ENCODE assay signal across 8 cellular contexts in the genomic region with DNA sequence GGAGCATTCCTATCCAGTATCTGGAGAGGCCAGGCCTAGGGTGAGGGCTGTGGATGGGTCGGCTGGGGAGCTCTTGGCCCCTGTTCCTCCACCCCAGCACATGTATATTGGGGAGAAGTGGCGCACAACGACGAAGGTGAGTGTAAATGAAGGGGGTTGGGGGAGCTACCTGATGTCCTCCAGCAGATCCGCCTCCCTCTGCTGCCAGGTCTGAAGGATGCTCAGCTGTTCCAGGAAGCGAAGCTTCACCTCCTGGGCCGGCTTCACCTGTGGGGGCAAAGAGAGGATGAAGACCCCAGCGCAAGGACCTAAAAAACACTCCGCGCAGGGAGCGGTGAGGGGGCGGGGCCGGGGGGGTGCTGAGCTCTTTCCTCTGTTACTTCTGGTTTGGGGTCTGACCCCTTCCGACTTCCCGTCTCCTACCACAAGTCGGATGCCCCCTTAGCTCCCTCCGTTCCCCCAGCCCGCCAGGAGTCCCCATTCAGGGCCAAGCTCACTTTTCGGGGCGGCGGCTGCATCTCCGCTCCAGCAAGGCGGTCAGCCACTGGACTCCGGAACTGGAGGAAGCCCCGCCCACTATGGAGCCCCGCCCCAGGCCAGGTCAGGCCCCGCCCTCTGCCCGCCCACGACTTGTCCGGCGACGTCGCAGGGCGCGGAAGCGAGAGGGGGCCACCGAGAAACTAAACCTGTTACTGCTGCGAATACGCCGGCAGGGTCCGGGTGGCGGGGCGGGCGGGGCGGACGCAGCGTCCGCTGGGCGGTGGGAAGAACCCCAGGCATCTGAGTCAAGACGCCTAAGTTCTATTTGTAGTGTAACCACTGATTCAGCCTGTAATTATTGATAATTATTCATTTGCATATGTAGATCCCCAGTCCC. TPM values are rescaled to one million over a fixed set of nuclear protein-coding genes. Genes with fewer than 3 reads are reported as not detected.
DNase-seq lines count a peak whose midpoint lies in the region; ATAC-seq, FAIRE-seq and TF ChIP-seq lines count a peak whose summit lies in the region.

A gene (minus strand): TSS at position 568 of the 877 bp plus-strand sequence. CDS start 50 bp downstream, at position 518.

- H4K5ac ChIP-seq in IMR-90 (ENCODE audit: low read depth, low read length), result peak within 1 kb of the TSS; percentile 87

- TF ChIP-seq POLR2A in IMR-90 (IDR thresholded peaks at IDR 0.05; ENCODE audit: low read depth, low read length), result peak; percentile 62

- H3K36me3 ChIP-seq in IMR-90 (ENCODE audit: control insufficient read depth, insufficient read depth, low read length) (peaks cover 30% of the 10 kb centered on the region), right atrium auricular region (no peaks in the 10 kb centered on the region)

- H2AK9ac ChIP-seq in IMR-90 (replicated peaks; ENCODE audit: low read depth, low read length, poor library complexity), result peak within 1 kb of the TSS; percentile 91

- H3K4ac ChIP-seq in IMR-90 (ENCODE audit: low read depth, low read length), result peak within 1 kb of the TSS; percentile 73

- H3K9me1 ChIP-seq in IMR-90 (ENCODE audit: insufficient read depth, low read length), result no peaks in the 10 kb centered on the region; the same call in 1 of the 2 replicates

- intact Hi-C loops in IMR-90 (cut with micrococcal nuclease), result no loop called here

- peaks cover 3% of the 10 kb centered on the region; the same call in 1 of the 2 replicates for H4K20me1 ChIP-seq in IMR-90 (ENCODE audit: insufficient read depth, low read length)

- H3K4me3 ChIP-seq in IMR-90 (ENCODE audit: insufficient read depth, low read depth, low read length) (peak within 1 kb of the TSS; percentile 78), right atrium auricular region (peak within 1 kb of the TSS; percentile 51 to 65)

- H3K27me3 ChIP-seq in IMR-90 (ENCODE audit: control insufficient read depth, insufficient read depth, low read length) (no peaks in the 10 kb centered on the region), right atrium auricular region (no peaks in the 10 kb centered on the region)

- H3K4me1 ChIP-seq in IMR-90 (ENCODE audit: control insufficient read depth, insufficient read depth, low read length) (peaks cover 13% of the 10 kb centered on the region; the same call in 1 of the 2 replicates), right atrium auricular region (peaks cover 0 to 16% of the 10 kb centered on the region in 2 donors)

- H3K9me3 ChIP-seq in IMR-90 (ENCODE audit: control insufficient read depth, insufficient read depth, low read length) (no peaks in the 10 kb centered on the region), right atrium auricular region (no peaks in the 10 kb centered on the region)

- WGBS in IMR-90 (ENCODE audit: extremely low coverage in 2 of 2, insufficient read length in 1 of 2), 2 experiments, result 1% methylated on average over 21 of the region's 50 CpGs; no CpG with 5 or more reads in 1 of the 2 experiments

- peak within 1 kb of the TSS; percentile 40 for H3K18ac ChIP-seq in IMR-90 (ENCODE audit: low read depth, low read length)

- peak within 1 kb of the TSS; percentile 93 for H2AFZ ChIP-seq in IMR-90 (replicated peaks; ENCODE audit: low read length, poor library complexity)

- peak within 1 kb of the TSS; percentile 71 for H3K14ac ChIP-seq in IMR-90 (replicated peaks; ENCODE audit: low read depth, low read length)

- peak within 1 kb of the TSS; percentile 31 for H4K91ac ChIP-seq in IMR-90 (ENCODE audit: insufficient read depth, low read depth, low read length)

- POLR2A ChIA-PET in IMR-90 (lab: Charles Lee; ENCODE audit: unreplicated experiment), result interaction anchor here (0.6 kb wide), 1 partner anchor 32 kb away, joined by 6 read pairs; a partner anchor contains a TSS

- FAIRE-seq in urothelium cell line (lab: Jason Lieb, UNC), result no peak

- H3K56ac ChIP-seq in IMR-90 (ENCODE audit: extremely low read depth, insufficient read depth, low read length), result no peak within 1 kb of the TSS

- H3K27ac ChIP-seq in IMR-90 (ENCODE audit: insufficient read depth, low read length) (peak within 1 kb of the TSS; percentile 60; the same call in 1 of the 2 replicates), right atrium auricular region (peak within 1 kb of the TSS in 1 of 2 donors; percentile 54)

- dilution Hi-C loops in IMR-90 (cut with HindIII; ENCODE audit: low sequenced_read_pairs, unreplicated experiment), result no loop called here

- H2BK15ac ChIP-seq in IMR-90 (ENCODE audit: low read depth, low read length), result peak within 1 kb of the TSS; percentile 36; the same call in 1 of the 3 replicates

- H3K9ac ChIP-seq in IMR-90 (ENCODE audit: low read depth, low read length), result peak within 1 kb of the TSS; percentile 93

- peak within 1 kb of the TSS; percentile 37 for H2BK5ac ChIP-seq in IMR-90 (ENCODE audit: low read depth, low read length, poor library complexity, severe bottlenecking)

- peak within 1 kb of the TSS; percentile 92 for H2AK5ac ChIP-seq in IMR-90 (ENCODE audit: low read depth, low read length)

- TF ChIP-seq CTCF in IMR-90 (conservative IDR thresholded peaks at IDR 0.05; ENCODE audit: low read depth, low read length) (no peak), right atrium auricular region (IDR thresholded peaks at IDR 0.05) (no peak)

- H3K23ac ChIP-seq in IMR-90 (ENCODE audit: low read depth, low read length), result peak within 1 kb of the TSS; percentile 18; the same call in 1 of the 2 replicates

- peak; percentile 55 for DNase-seq in DMS79 treated with DMSO at 0.1 percent for 48 hours (lab: John Stamatoyannopoulos, UW)
- peak; percentile 75 for DNase-seq in IMR-90
- peak; percentile 68 to 82 (median 74) for DNase-seq in T-helper 1 cell
- peak; percentile 48 for DNase-seq in amniotic stem cell (lab: John Stamatoyannopoulos, UW)
- peak; percentile 91 for DNase-seq in right atrium auricular region (ENCODE audit: low spot score)
- peak; percentile 70 for DNase-seq in putamen (ENCODE audit: low spot score)
- peak; percentile 85 for DNase-seq in urothelium cell line (ENCODE audit: low spot score)

- peak within 1 kb of the TSS; percentile 95 for H3K4me2 ChIP-seq in IMR-90 (ENCODE audit: low read depth, low read length)

- peaks cover 10 to 17% of the 10 kb centered on the region in 2 experiments for H3K79me1 ChIP-seq in IMR-90 (ENCODE audit: low read depth in 1 of 2, low read length in 2 of 2)

- 0 out of 2 replicates have a peak within 1 kb of the TSS, but pooled peaks have one; percentile 1 for H2BK120ac ChIP-seq in IMR-90 (ENCODE audit: low read depth, low read length)

- H4K8ac ChIP-seq in IMR-90 (ENCODE audit: low read depth in 2 of 2, low read length in 2 of 2), result peak within 1 kb of the TSS; percentile 84 to 98; a peak in 3 of 4 replicates

- TF ChIP-seq RAD21 in IMR-90 (IDR thresholded peaks at IDR 0.05; ENCODE audit: low read length), result no peak

- no peak within 1 kb of the TSS for H2BK20ac ChIP-seq in IMR-90 (ENCODE audit: low read depth, low read length)

- CTCF ChIA-PET in IMR-90 (lab: Yijun Ruan, JAX), result no interaction called here

- in situ Hi-C loops in IMR-90 (cut with MboI; ENCODE audit: low sequenced_read_pairs), result no loop called here

- ATAC-seq in GM21528 (IDR thresholded peaks at IDR 0.05; ENCODE audit: low FRiP score, unreplicated experiment), result peak; percentile 95
- ATAC-seq in IMR-90 (ENCODE audit: low read depth), result peak; percentile 96

- no TSS peak for BruUV-seq in IMR-90 (replicated peaks; lab: Mats Ljungman, UMichigan)

TF ChIP-seq in IMR-90, 13 proteins besides CTCF, POLR2A, EP300 and RAD21:
- TF ChIP-seq SMC3 (IDR thresholded peaks at IDR 0.05; ENCODE audit: low read depth, low read length) (no peak), MAFK (IDR thresholded peaks at IDR 0.05; ENCODE audit: low read depth, low read length) (no peak), RCOR1 (IDR thresholded peaks at IDR 0.05; ENCODE audit: insufficient replicate concordance, low read length) (no peak)

RNA-seq across cellular contexts. Expression of the gene that starts here (rescaled TPM):
- total RNA-seq in IMR-90 (2012; rRNA removed), result 32.8 and 33.2 TPM in 2 replicates
- polyA plus RNA-seq in IMR-90 (2012; rRNA removed), result 58.7 and 62.1 TPM in 2 replicates
- 28.5 and 58.9 TPM in 2 replicates for polyA plus RNA-seq in IMR-90 (2012; cell fraction: cytosol; rRNA removed)
- 598 and 798 TPM in 2 replicates for polyA plus RNA-seq in IMR-90 (2012; cell fraction: nucleus; rRNA removed; ENCODE audit: low replicate concordance)
- 1 to 10 TPM; 5.1 to 6.4 TPM for total RNA-seq in right atrium auricular region
